ENCODE assay signal across 10 cellular contexts in the genomic region with DNA sequence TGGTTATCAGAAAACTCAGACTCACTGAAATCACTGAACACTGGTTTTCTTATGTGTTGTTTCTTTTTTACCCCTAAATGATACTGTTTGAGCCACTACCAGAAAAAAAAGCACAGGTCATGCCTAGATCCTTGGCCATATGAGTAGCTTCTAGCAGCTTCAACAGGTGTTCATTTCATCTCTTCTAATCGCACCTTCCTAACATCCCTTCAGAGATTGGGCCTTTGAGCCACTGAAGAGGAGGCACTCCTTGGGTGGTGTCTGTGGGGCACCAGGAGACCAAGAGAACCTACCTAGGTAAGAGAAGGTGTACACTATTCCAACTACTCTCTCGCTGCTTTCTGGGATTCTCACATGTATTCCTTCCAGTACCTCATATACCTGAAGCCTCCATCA. TPM values are rescaled to one million over a fixed set of nuclear protein-coding genes. Genes with fewer than 3 reads are reported as not detected.
DNase-seq lines count a peak whose midpoint lies in the region; ATAC-seq and TF ChIP-seq lines count a peak whose summit lies in the region.
"Had no signal": no experiment of that assay in that cellular context is flagged by ENCODE, and none has a peak within 500 bp of the region (broad histone marks: within the 10 kb centered on the region; RNA-seq: fewer than 3 reads in every experiment).

No MANE protein-coding gene starts in this region.

- H3K4me1 Mint-ChIP-seq in HFFc6 (ENCODE audit: low read depth): peaks cover 80% of the 10 kb centered on the region
- peaks cover 60 to 63% of the 10 kb centered on the region in 2 donors for H3K4me1 Mint-ChIP-seq in natural killer cell treated with Interleukin-12 subunit alpha and Interleukin-12 subunit beta and Interleukin-15 and Interleukin-18, amount 100 ng/mL, for 72 hours (ENCODE audit: low read depth in 2 of 2)

- H3K4me3 ChIP-seq in A673 (ENCODE audit: low read depth, low read length, poor library complexity, severe bottlenecking) (peak overlapping the region; percentile 26), choroid plexus epithelial cell (ENCODE audit: low read depth, low read length) (peak overlapping the region; percentile 65)

- no peaks in the 10 kb centered on the region for H3K9me3 ChIP-seq in A673 (ENCODE audit: low read depth, low read length, poor library complexity, severe bottlenecking)

- BruUV-seq in A673 (replicated peaks; lab: Mats Ljungman, UMichigan): no TSS peak

- no peaks in the 10 kb centered on the region for H3K9me3 Mint-ChIP-seq in HFFc6
- no peaks in the 10 kb centered on the region for H3K9me3 Mint-ChIP-seq in natural killer cell treated with Interleukin-12 subunit alpha and Interleukin-12 subunit beta and Interleukin-15 and Interleukin-18, amount 100 ng/mL, for 72 hours

- peak overlapping the region; percentile 93 for H3K27ac ChIP-seq in A673 (ENCODE audit: low read depth, low read length, poor library complexity, severe bottlenecking)

- CTCF ChIA-PET in A673 (lab: Charles Lee): interaction anchor here (1.0 kb wide), 1 partner anchor 14 kb away, joined by 3 read pairs; no protein-coding TSS in a partner anchor

- H3K27ac Mint-ChIP-seq in HFFc6: peak overlapping the region; percentile 90
- peak overlapping the region; percentile 66 to 91 for H3K27ac Mint-ChIP-seq in natural killer cell treated with Interleukin-12 subunit alpha and Interleukin-12 subunit beta and Interleukin-15 and Interleukin-18, amount 100 ng/mL, for 72 hours

- peak overlapping the region; percentile 94 for H3K4me3 Mint-ChIP-seq in HFFc6
- peak overlapping the region; percentile 98 for H3K4me3 Mint-ChIP-seq in natural killer cell treated with Interleukin-12 subunit alpha and Interleukin-12 subunit beta and Interleukin-15 and Interleukin-18, amount 100 ng/mL, for 72 hours

- H3K4me1 ChIP-seq in A673 (ENCODE audit: insufficient read depth, low read length, poor library complexity, severe bottlenecking): peaks cover 41% of the 10 kb centered on the region

- H3K36me3 Mint-ChIP-seq in HFFc6 (ENCODE audit: low read depth): peaks cover 38% of the 10 kb centered on the region
- H3K36me3 Mint-ChIP-seq in natural killer cell treated with Interleukin-12 subunit alpha and Interleukin-12 subunit beta and Interleukin-15 and Interleukin-18, amount 100 ng/mL, for 72 hours: no peaks in the 10 kb centered on the region

- POLR2A ChIA-PET in A673 (lab: Charles Lee; ENCODE audit: low non-redundant PET): no interaction called here

- ATAC-seq in natural killer cell treated with Interleukin-12 subunit alpha and Interleukin-12 subunit beta and Interleukin-15 and Interleukin-18, amount 100 ng/mL, for 72 hours: no peak
- no peak for ATAC-seq in HG03175 (IDR thresholded peaks at IDR 0.05; ENCODE audit: unreplicated experiment)

- no peak for DNase-seq in A673 (ENCODE audit: low spot score)
- no peak for DNase-seq in HFFc6
- no peak for DNase-seq in choroid plexus epithelial cell (ENCODE audit: low read depth)
- DNase-seq in natural killer cell treated with Interleukin-12 subunit alpha and Interleukin-12 subunit beta and Interleukin-15 and Interleukin-18, amount 100 ng/mL, for 72 hours (ENCODE audit: low spot score): no peak
- DNase-seq in hypothalamus (lab: John Stamatoyannopoulos, UW): no peak
- DNase-seq in activated CD8-positive, alpha-beta memory T cell treated with anti-CD3 and anti-CD28 coated beads, Interleukin-2, amount 50 U/mL, for 48 hours: no peak
- DNase-seq in NOMO-1 treated with dmso at 0.1 percent for 144 hours (lab: John Stamatoyannopoulos, UW; ENCODE audit: unreplicated experiment): no peak
- DNase-seq: activated CD4-positive, alpha-beta T cell treated with anti-CD3 and anti-CD28 coated beads, Interleukin-2, amount 50 U/mL, for 4 hours; DMS79 had no signal

- no peaks in the 10 kb centered on the region for H3K36me3 ChIP-seq in A673 (ENCODE audit: insufficient read depth, low read length, poor library complexity, severe bottlenecking)

- no peaks in the 10 kb centered on the region for H3K27me3 ChIP-seq in A673 (replicated peaks; ENCODE audit: insufficient read depth, low read depth, low read length, poor library complexity)

- peaks cover 4% of the 10 kb centered on the region for H3K27me3 Mint-ChIP-seq in HFFc6 (ENCODE audit: insufficient read depth)
- H3K27me3 Mint-ChIP-seq in natural killer cell treated with Interleukin-12 subunit alpha and Interleukin-12 subunit beta and Interleukin-15 and Interleukin-18, amount 100 ng/mL, for 72 hours: no peaks in the 10 kb centered on the region

- intact Hi-C loops in A673 (cut with micrococcal nuclease; ENCODE audit: unreplicated experiment): no loop called here

- TF ChIP-seq CTCF in A673 (conservative IDR thresholded peaks at IDR 0.05; ENCODE audit: low read depth, low read length) (no peak), HFFc6 (IDR thresholded peaks at IDR 0.05) (no peak), choroid plexus epithelial cell (conservative IDR thresholded peaks at IDR 0.05; ENCODE audit: low read depth, low read length) (no peak)

RNA-seq across cellular contexts. Expression of a gene that starts 2.5 kb away (rescaled TPM):
- total RNA-seq in A673 (2021): 31.8 and 34.3 TPM in 2 replicates
- total RNA-seq in HFFc6 (2021; fragmentation: NEBNext Ultra II Directional; extraction: Animal tissue kit (Norgen Biotek cat#: 25700)): 100 to 1,000 TPM in 4 of 6 experiments, 10 to 100 TPM in 2; 88.6 to 126 (median 105) TPM
- 10 to 100 TPM; 14.6 to 47.0 TPM for total RNA-seq in natural killer cell treated with Interleukin-12 subunit alpha and Interleukin-12 subunit beta and Interleukin-15 and Interleukin-18, amount 100 ng/mL, for 72 hours
